Comparison of ENCODE assay signal across 25 cellular contexts in the genomic region with DNA sequence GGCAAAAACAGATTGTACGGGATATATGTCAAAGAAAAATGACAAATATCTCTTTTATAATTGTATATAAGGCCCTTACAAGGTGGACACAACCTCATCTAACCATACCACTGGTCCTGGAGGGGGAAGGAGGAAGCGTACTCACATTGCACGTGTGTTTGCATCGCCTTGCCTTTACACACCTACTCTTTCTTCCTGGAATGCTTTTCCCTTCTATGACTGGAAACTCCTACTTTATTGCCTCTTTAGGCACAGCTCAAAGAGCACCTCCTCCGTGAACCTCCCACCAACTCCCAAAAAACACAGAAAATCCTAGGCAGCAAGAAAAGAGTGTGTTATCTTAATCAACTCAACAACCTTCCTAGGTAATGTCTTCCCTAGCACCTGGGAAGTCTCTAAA.
"Had no signal": no experiment of that assay in that cellular context is flagged by ENCODE, and none has a peak within 500 bp of the region (broad histone marks: within the 10 kb centered on the region; RNA-seq: fewer than 3 reads in every experiment).

No MANE protein-coding gene starts in this region.

- H3K27me3 Mint-ChIP-seq: stimulated activated naive CD8-positive, alpha-beta T cell treated with anti-CD3 and anti-CD28 coated beads, Interleukin-15, amount 100 ng/mL, for 72 hours had no signal

- H3K79me2 ChIP-seq: parathyroid adenoma had no signal

- H3K4me1 Mint-ChIP-seq: immature natural killer cell; stimulated activated memory B cell treated with anti-CD40 and anti-IgM and Interleukin-4, amounts not matched to agents 10 μg/mL and 1 μg/mL and 100 μg/mL, for 72 hours; stimulated activated naive CD8-positive, alpha-beta T cell treated with anti-CD3 and anti-CD28 coated beads, Interleukin-15, amount 100 ng/mL, for 72 hours had no signal

- H3K36me3 Mint-ChIP-seq: immature natural killer cell; naive thymus-derived CD4-positive, alpha-beta T cell; stimulated activated memory B cell treated with anti-CD40 and anti-IgM and Interleukin-4, amounts not matched to agents 10 μg/mL and 1 μg/mL and 100 μg/mL, for 72 hours had no signal

- H3K36me3 ChIP-seq: left ventricle myocardium inferior, right atrium auricular region, right lobe of liver, tibial nerve, upper lobe of left lung, vagina had no signal

- H3K9ac ChIP-seq: parathyroid adenoma had no signal

- H2AFZ ChIP-seq: parathyroid adenoma had no signal

- H3K4me3 ChIP-seq: left ventricle myocardium inferior, lung, psoas muscle, right atrium auricular region, right lobe of liver, smooth muscle cell, tibial nerve, upper lobe of left lung, vagina had no signal

- H3K4me3 Mint-ChIP-seq: immature natural killer cell; mesothelial cell of epicardium; naive thymus-derived CD4-positive, alpha-beta T cell; nephron; neural crest cell; stimulated activated memory B cell treated with anti-CD40 and anti-IgM and Interleukin-4, amounts not matched to agents 10 μg/mL and 1 μg/mL and 100 μg/mL, for 72 hours; stimulated activated naive CD8-positive, alpha-beta T cell treated with anti-CD3 and anti-CD28 coated beads, Interleukin-15, amount 100 ng/mL, for 72 hours had no signal

- DNase-seq: hippocampal formation; immature natural killer cell; kidney; left ventricle myocardium inferior; mesendoderm; naive thymus-derived CD4-positive, alpha-beta T cell; psoas muscle; right lobe of liver; stimulated activated CD4-positive, alpha-beta T cell treated with anti-CD3 and anti-CD28 coated beads, Interleukin-1b, Interleukin-23, amount 100 ng/mL, for 48 hours; stimulated activated CD4-positive, alpha-beta T cell treated with anti-CD3 and anti-CD28 coated beads, Interleukin-2, amount 100 ng/mL, for 48 hours; stimulated activated CD4-positive, alpha-beta T cell treated with anti-CD3 and anti-CD28 coated beads, Interleukin-4, amount 100 ng/mL, for 4 hours; stimulated activated CD8-positive, alpha-beta memory T cell treated with anti-CD3 and anti-CD28 coated beads, Interleukin-4, amount 100 ng/mL, for 48 hours; stimulated activated naive CD4-positive, alpha-beta T cell treated with Interleukin-2 at 50 U/mL for 16 hours; stimulated activated naive CD8-positive, alpha-beta T cell treated with anti-CD3 and anti-CD28 coated beads, Interleukin-15, amount 100 ng/mL, for 72 hours; upper lobe of left lung had no signal

- H3K27ac Mint-ChIP-seq: mesothelial cell of epicardium; naive thymus-derived CD4-positive, alpha-beta T cell; nephron; stimulated activated memory B cell treated with anti-CD40 and anti-IgM and Interleukin-4, amounts not matched to agents 10 μg/mL and 1 μg/mL and 100 μg/mL, for 72 hours; stimulated activated naive CD8-positive, alpha-beta T cell treated with anti-CD3 and anti-CD28 coated beads, Interleukin-15, amount 100 ng/mL, for 72 hours had no signal

- H3K9me3 ChIP-seq: left ventricle myocardium inferior, psoas muscle, right atrium auricular region, right lobe of liver, tibial nerve, upper lobe of left lung, vagina had no signal

- H3K4me1 ChIP-seq: parathyroid adenoma, right lobe of liver, tibial nerve, upper lobe of left lung, vagina had no signal

- H3K27me3 ChIP-seq: right atrium auricular region, right lobe of liver, tibial nerve, upper lobe of left lung, vagina had no signal

- H3K9me3 Mint-ChIP-seq: immature natural killer cell; mesothelial cell of epicardium; naive thymus-derived CD4-positive, alpha-beta T cell; nephron; neural crest cell; stimulated activated memory B cell treated with anti-CD40 and anti-IgM and Interleukin-4, amounts not matched to agents 10 μg/mL and 1 μg/mL and 100 μg/mL, for 72 hours; stimulated activated naive CD8-positive, alpha-beta T cell treated with anti-CD3 and anti-CD28 coated beads, Interleukin-15, amount 100 ng/mL, for 72 hours had no signal

- H3K4me2 ChIP-seq: smooth muscle cell had no signal

- ATAC-seq: naive thymus-derived CD4-positive, alpha-beta T cell; right lobe of liver; stimulated activated memory B cell treated with anti-CD40 and anti-IgM and Interleukin-4, amounts not matched to agents 10 μg/mL and 1 μg/mL and 100 μg/mL, for 72 hours; stimulated activated naive CD8-positive, alpha-beta T cell treated with anti-CD3 and anti-CD28 coated beads, Interleukin-15, amount 100 ng/mL, for 72 hours had no signal

- H3K27ac ChIP-seq: left ventricle myocardium inferior, parathyroid adenoma, right lobe of liver, tibial nerve, upper lobe of left lung, vagina had no signal
